In the genomic region with DNA sequence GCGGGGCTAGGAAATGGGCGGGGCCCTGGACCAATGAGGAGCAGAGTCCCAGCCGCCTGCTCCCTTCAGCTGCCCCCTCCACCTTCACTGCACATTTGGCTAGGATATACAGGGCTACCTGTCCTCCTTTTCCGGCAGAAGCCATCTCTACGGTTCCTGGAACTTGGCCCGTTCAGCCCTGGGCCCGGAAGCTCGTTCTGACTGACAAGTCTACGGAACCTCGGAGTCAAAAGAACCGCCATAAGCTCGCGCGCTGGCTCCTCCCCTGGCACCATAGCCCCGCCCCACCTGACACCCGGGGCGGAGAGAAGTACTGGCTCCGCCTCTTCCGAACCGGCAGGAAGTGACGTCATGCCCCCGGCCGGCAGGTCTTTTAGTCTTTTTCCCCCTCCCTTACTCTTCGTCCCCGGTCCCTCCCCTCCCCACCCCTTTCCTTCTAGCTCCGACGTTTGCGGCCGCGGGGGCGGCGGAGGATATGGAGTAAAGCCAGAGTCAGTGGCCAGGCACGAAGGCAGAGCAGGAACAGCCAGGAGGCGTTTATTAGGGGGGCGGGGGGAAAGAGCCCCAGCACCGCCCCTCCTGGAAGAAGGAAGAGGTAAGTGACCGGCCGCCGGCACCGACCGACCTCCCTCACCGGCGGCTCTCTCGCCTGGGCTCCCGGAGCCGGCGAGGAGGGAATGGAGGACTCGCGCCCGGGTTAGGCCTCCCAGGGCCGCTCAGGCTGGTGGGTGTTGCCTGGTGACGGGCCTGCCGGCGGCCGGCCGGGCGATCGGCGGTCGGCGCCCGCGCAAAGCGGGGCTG, we compare ENCODE assay signal across 8 cellular contexts. TPM values are rescaled to one million over a fixed set of nuclear protein-coding genes. Genes with fewer than 3 reads are reported as not detected.
DNase-seq lines count a peak whose midpoint lies in the region; ATAC-seq and TF ChIP-seq lines count a peak whose summit lies in the region.

A gene (minus strand): TSS at position 278 of the 801 bp plus-strand sequence. CDS start 3 bp downstream, at position 275.
A gene with protein sequence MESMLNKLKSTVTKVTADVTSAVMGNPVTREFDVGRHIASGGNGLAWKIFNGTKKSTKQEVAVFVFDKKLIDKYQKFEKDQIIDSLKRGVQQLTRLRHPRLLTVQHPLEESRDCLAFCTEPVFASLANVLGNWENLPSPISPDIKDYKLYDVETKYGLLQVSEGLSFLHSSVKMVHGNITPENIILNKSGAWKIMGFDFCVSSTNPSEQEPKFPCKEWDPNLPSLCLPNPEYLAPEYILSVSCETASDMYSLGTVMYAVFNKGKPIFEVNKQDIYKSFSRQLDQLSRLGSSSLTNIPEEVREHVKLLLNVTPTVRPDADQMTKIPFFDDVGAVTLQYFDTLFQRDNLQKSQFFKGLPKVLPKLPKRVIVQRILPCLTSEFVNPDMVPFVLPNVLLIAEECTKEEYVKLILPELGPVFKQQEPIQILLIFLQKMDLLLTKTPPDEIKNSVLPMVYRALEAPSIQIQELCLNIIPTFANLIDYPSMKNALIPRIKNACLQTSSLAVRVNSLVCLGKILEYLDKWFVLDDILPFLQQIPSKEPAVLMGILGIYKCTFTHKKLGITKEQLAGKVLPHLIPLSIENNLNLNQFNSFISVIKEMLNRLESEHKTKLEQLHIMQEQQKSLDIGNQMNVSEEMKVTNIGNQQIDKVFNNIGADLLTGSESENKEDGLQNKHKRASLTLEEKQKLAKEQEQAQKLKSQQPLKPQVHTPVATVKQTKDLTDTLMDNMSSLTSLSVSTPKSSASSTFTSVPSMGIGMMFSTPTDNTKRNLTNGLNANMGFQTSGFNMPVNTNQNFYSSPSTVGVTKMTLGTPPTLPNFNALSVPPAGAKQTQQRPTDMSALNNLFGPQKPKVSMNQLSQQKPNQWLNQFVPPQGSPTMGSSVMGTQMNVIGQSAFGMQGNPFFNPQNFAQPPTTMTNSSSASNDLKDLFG (plus strand): TSS at position 376 of the 801 bp plus-strand sequence. CDS start 15,794 bp downstream, outside the sequence.

- no peak for TF ChIP-seq CTCF in LNCaP clone FGC (IDR thresholded peaks at IDR 0.05; ENCODE audit: control insufficient read depth, extremely low read depth, insufficient read depth)
- no peak for TF ChIP-seq CTCF in fibroblast of mammary gland (conservative IDR thresholded peaks at IDR 0.05; ENCODE audit: control insufficient read depth, insufficient read depth, low read depth, low read length)

- no peaks in the 10 kb centered on the region for H3K36me3 Mint-ChIP-seq in naive thymus-derived CD8-positive, alpha-beta T cell
- H3K36me3 Mint-ChIP-seq in stimulated activated naive B cell treated with anti-CD40 and anti-IgM and Interleukin-4, amounts not matched to agents 10 μg/mL and 1 μg/mL and 100 μg/mL, for 72 hours, result peaks cover 0 to 4% of the 10 kb centered on the region in 2 donors

- H3K4me3 Mint-ChIP-seq in naive thymus-derived CD8-positive, alpha-beta T cell, result peak within 1 kb of the TSS; percentile 96 to 100 (median 98)
- H3K4me3 Mint-ChIP-seq in stimulated activated naive B cell treated with anti-CD40 and anti-IgM and Interleukin-4, amounts not matched to agents 10 μg/mL and 1 μg/mL and 100 μg/mL, for 72 hours, result peak within 1 kb of the TSS; percentile 98 to 100

- peak; percentile 98 for DNase-seq in EL
- DNase-seq in H4 (ENCODE audit: low spot score), result peak; percentile 95
- peak; percentile 86 for DNase-seq in LNCaP clone FGC (ENCODE audit: low read depth)
- peak; percentile 93 for DNase-seq in RPMI8226
- DNase-seq in activated T-helper 9 cell treated with anti-CD3 and anti-CD28 coated beads, Interleukin-2, amount 50 U/mL, for 16 hours (ENCODE audit: low read depth), result peak; percentile 89
- DNase-seq in fibroblast of mammary gland (ENCODE audit: low read depth), result peak; percentile 97
- DNase-seq in naive thymus-derived CD8-positive, alpha-beta T cell, result peak; percentile 87 to 99 (median 94)
- DNase-seq in stimulated activated naive B cell treated with anti-CD40 and anti-IgM and Interleukin-4, amounts not matched to agents 10 μg/mL and 1 μg/mL and 100 μg/mL, for 72 hours, result peak; percentile 88

- H3K27me3 Mint-ChIP-seq in naive thymus-derived CD8-positive, alpha-beta T cell, result no peaks in the 10 kb centered on the region
- no peaks in the 10 kb centered on the region for H3K27me3 Mint-ChIP-seq in stimulated activated naive B cell treated with anti-CD40 and anti-IgM and Interleukin-4, amounts not matched to agents 10 μg/mL and 1 μg/mL and 100 μg/mL, for 72 hours

- POLR2A ChIA-PET in naive thymus-derived CD8-positive, alpha-beta T cell (lab: Charles Lee), result interaction anchor here (0.7 to 4.9 kb wide), 2 partner anchors 9 to 66 kb away, joined by 3 to 50 read pairs; a partner anchor contains a TSS

- peaks cover 18 to 48% (median 39%) of the 10 kb centered on the region in 4 donors for H3K4me1 Mint-ChIP-seq in naive thymus-derived CD8-positive, alpha-beta T cell
- H3K4me1 Mint-ChIP-seq in stimulated activated naive B cell treated with anti-CD40 and anti-IgM and Interleukin-4, amounts not matched to agents 10 μg/mL and 1 μg/mL and 100 μg/mL, for 72 hours, result peaks cover 15 to 26% of the 10 kb centered on the region in 2 donors

- H3K4me3 ChIP-seq in LNCaP clone FGC (ENCODE audit: low read depth, low read length) (peak within 1 kb of the TSS; percentile 83), fibroblast of mammary gland (ENCODE audit: control insufficient read depth, low read depth, low read length) (peak within 1 kb of the TSS; percentile 83)

- peak within 1 kb of the TSS; percentile 88 to 100 (median 99) for H3K27ac Mint-ChIP-seq in naive thymus-derived CD8-positive, alpha-beta T cell
- peak within 1 kb of the TSS; percentile 98 for H3K27ac Mint-ChIP-seq in stimulated activated naive B cell treated with anti-CD40 and anti-IgM and Interleukin-4, amounts not matched to agents 10 μg/mL and 1 μg/mL and 100 μg/mL, for 72 hours

- H3K9me3 Mint-ChIP-seq in naive thymus-derived CD8-positive, alpha-beta T cell, result no peaks in the 10 kb centered on the region
- H3K9me3 Mint-ChIP-seq in stimulated activated naive B cell treated with anti-CD40 and anti-IgM and Interleukin-4, amounts not matched to agents 10 μg/mL and 1 μg/mL and 100 μg/mL, for 72 hours, result no peaks in the 10 kb centered on the region

- ATAC-seq in naive thymus-derived CD8-positive, alpha-beta T cell, result peak; percentile 89
- ATAC-seq in stimulated activated naive B cell treated with anti-CD40 and anti-IgM and Interleukin-4, amounts not matched to agents 10 μg/mL and 1 μg/mL and 100 μg/mL, for 72 hours (replicated peaks), result peak; percentile 90 to 95

RNA-seq across cellular contexts. Expression of the first gene that starts in this region (rescaled TPM):
- total RNA-seq in H4 (2014; rRNA removed; shearing (Covaris generic)), result 2.3 and 2.5 TPM in 2 replicates
- total RNA-seq in naive thymus-derived CD8-positive, alpha-beta T cell, result under 1 TPM; 0.38 to 0.81 TPM
- polyA plus RNA-seq in naive thymus-derived CD8-positive, alpha-beta T cell, result 1 to 10 TPM; 1.0 to 1.6 (median 1.0) TPM

RNA-seq across cellular contexts. Expression of the second gene that starts in this region (rescaled TPM):
- total RNA-seq in H4 (2014; rRNA removed; shearing (Covaris generic)), result 23.2 and 35.7 TPM in 2 replicates
- total RNA-seq in naive thymus-derived CD8-positive, alpha-beta T cell, result 10 to 100 TPM; 46.5 to 52.3 TPM
- 10 to 100 TPM; 15.9 to 18.6 (median 17.9) TPM for polyA plus RNA-seq in naive thymus-derived CD8-positive, alpha-beta T cell

Comparison
In these comparisons a context has a peak if more than half of its experiments do, and no peak if none do; other contexts are left out.
1. Peak in every context shown above with its lines: DNase-seq, ATAC-seq and H3K4me3 ChIP-seq.